Comparison of ENCODE assay signal across 18 cellular contexts in the genomic region with DNA sequence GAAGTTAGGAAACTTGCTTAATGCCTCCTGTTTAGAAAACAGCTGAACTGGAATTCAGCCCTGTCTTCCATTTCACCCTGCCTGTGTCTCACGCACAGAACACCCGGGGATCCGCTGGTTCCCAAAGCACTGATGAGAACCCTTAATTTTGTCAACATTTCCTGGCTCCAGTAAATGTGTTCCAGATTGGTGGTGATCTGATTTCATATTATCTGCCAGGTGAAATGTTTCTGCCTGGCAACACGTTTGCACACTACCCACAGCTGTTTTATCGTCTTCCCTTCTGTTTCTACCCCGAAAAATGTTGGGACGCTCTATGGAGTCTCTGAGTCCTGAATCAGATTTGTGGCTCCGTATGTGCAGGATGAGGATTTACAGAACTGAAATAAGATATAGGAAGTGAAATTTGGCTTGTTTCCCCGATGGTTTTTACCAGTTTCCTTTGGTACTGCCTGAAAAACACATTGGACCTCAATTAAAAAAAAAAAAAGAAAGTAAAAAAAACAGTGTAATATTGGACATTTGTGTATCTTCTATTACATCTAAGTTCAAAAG. TPM values are rescaled to one million over a fixed set of nuclear protein-coding genes. Genes with fewer than 3 reads are reported as not detected.
A peak's percentile ranks its signal among the peaks of the same experiment; 100 is the strongest.
DNase-seq lines count a peak whose midpoint lies in the region; ATAC-seq and TF ChIP-seq lines count a peak whose summit lies in the region.
"Had no signal": no experiment of that assay in that cellular context is flagged by ENCODE, and none has a peak within 500 bp of the region (broad histone marks: within the 10 kb centered on the region; RNA-seq: fewer than 3 reads in every experiment).

No MANE protein-coding gene starts in this region.

- H3K9me3 ChIP-seq in left ventricle myocardium inferior (replicated peaks) (no peaks in the 10 kb centered on the region), skeletal muscle satellite cell (replicated peaks; ENCODE audit: low read length) (no peaks in the 10 kb centered on the region), Peyer's patch (no peaks in the 10 kb centered on the region)
- H3K9me3 ChIP-seq: left lung had no signal

- no peak for TF ChIP-seq POLR2A in Peyer's patch (IDR thresholded peaks at IDR 0.05)

- intact Hi-C loops in Right ventricle myocardium superior (cut with DNase I): loop anchor here (5.0 kb wide), 1 partner anchor 231 kb away; no protein-coding TSS in a partner anchor
- intact Hi-C loops in left ventricle myocardium inferior (cut with micrococcal nuclease): no loop called here

- H3K9ac ChIP-seq in skeletal muscle satellite cell (ENCODE audit: low read depth, low read length): no peak overlapping the region
- H3K9ac ChIP-seq: GM23248 had no signal

- H3K4me1 ChIP-seq in left ventricle myocardium inferior (peaks cover 12% of the 10 kb centered on the region), skeletal muscle satellite cell (ENCODE audit: control insufficient read depth, insufficient read depth, low read length) (peaks cover 36% of the 10 kb centered on the region), Peyer's patch (peaks cover 0 to 8% (median 0%) of the 10 kb centered on the region in 4 donors)

- ATAC-seq in Right ventricle myocardium superior (ENCODE audit: poor library complexity): peak; percentile 30
- ATAC-seq in GM18909 (IDR thresholded peaks at IDR 0.05; ENCODE audit: poor library complexity, unreplicated experiment): no peak
- ATAC-seq: esophagus mucosa, left lung had no signal

- H3K36me3 ChIP-seq in left ventricle myocardium inferior (no peaks in the 10 kb centered on the region), skeletal muscle satellite cell (ENCODE audit: insufficient read depth, low read length) (no peaks in the 10 kb centered on the region), Peyer's patch (no peaks in the 10 kb centered on the region)
- H3K36me3 ChIP-seq: left lung had no signal

- H3K27me3 ChIP-seq in left ventricle myocardium inferior (ENCODE audit: low read depth): peaks cover 12% of the 10 kb centered on the region
- H3K27me3 ChIP-seq in skeletal muscle satellite cell (ENCODE audit: control insufficient read depth, insufficient read depth, low read length): no peaks in the 10 kb centered on the region
- H3K27me3 ChIP-seq in Peyer's patch: no peaks in the 10 kb centered on the region
- H3K27me3 ChIP-seq: left lung had no signal

- H3K27ac ChIP-seq in left ventricle myocardium inferior (replicated peaks) (no peak overlapping the region), Peyer's patch (no peak overlapping the region)
- H3K27ac ChIP-seq: GM23248, left lung had no signal

- H3K4me3 ChIP-seq in left ventricle myocardium inferior (no peak overlapping the region), skeletal muscle satellite cell (ENCODE audit: low read length) (peak overlapping the region; percentile 31), Peyer's patch (no peak overlapping the region)
- H3K4me3 ChIP-seq: GM23248, left lung, smooth muscle cell had no signal

- DNase-seq in Right ventricle myocardium superior: no peak
- DNase-seq in left ventricle myocardium inferior: no peak
- DNase-seq in NOMO-1 treated with DMSO at 0.1 percent for 48 hours (lab: John Stamatoyannopoulos, UW; ENCODE audit: unreplicated experiment): peak; percentile 77
- peak; percentile 10 for DNase-seq in fibroblast of peridontal ligament (ENCODE audit: extremely low read depth)
- DNase-seq in ureter (ENCODE audit: low spot score): no peak
- no peak for DNase-seq in Peyer's patch
- DNase-seq: activated CD4-positive, alpha-beta T cell treated with anti-CD3 and anti-CD28 coated beads for 1 hour; activated T-cell treated with anti-CD3 and anti-CD28 coated beads, Interleukin-2, amount 50 U/mL, for 24 hours; COR-L47; GM23248; left lung; NCI-H1048 had no signal

- TF ChIP-seq CTCF in left ventricle myocardium inferior (IDR thresholded peaks at IDR 0.05; ENCODE audit: borderline replicate concordance): no peak
- TF ChIP-seq CTCF in Peyer's patch (IDR thresholded peaks at IDR 0.05): no peak

- H3K4me2 ChIP-seq in skeletal muscle satellite cell (ENCODE audit: low read length): peak overlapping the region; percentile 39

RNA-seq across cellular contexts. Expression of gene MRC1, which starts 29.0 kb away (rescaled TPM):
- total RNA-seq in Right ventricle myocardium superior (27.0 TPM), left ventricle myocardium inferior (18.9 TPM), ureter (13.1 TPM), Peyer's patch (10 to 100 TPM in 2 of 4 donors, 1 to 10 TPM in 2; 8.1 to 22.0 (median 11.1) TPM)
- under 0.01 TPM in 2 replicates for total RNA-seq in skeletal muscle satellite cell (2012; rRNA removed)
- total RNA-seq: GM23248; RPMI7951; smooth muscle cell; T-helper 2 cell treated with Interferon-gamma antibody and Interleukin-4, amounts not matched to agents 100 ng/mL and 5 ng/mL, for 36 hours had no signal

Comparison
In these comparisons a context has a peak if more than half of its experiments do, and no peak if none do; other contexts are left out.
1. DNase-seq: peak in NOMO-1 treated with DMSO at 0.1 percent for 48 hours (single experiment) and fibroblast of peridontal ligament (single experiment); none in Right ventricle myocardium superior (single experiment), left ventricle myocardium inferior (single experiment), ureter (single experiment) and Peyer's patch (0 of 3).